In the genomic region with DNA sequence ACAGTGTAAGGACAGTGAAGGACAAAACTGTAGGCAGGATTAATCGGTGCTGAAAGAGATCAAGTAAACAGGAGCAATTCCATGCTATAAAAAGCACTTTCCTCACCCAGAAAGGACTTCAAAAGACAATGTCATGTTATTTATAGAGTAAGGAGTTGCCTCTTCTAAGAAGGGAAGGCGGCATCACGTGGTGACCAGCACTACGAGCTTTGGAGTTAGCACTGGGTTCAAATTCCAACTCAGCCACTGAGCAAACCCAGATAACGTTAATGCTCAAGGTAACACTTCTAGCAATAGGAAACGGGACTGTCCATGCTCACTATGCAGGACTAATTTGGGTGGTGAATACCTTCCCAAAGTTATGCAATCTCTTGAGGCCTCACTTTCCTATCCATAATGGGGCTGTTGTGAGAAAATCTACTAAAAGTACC, we compare ENCODE assay signal across 1 cellular context.
TF ChIP-seq lines count a peak whose summit lies in the region.

No MANE protein-coding gene starts in this region.

TF ChIP-seq in HepG2, 621 proteins besides CTCF, POLR2A, EP300 and RAD21 (continued from another document and continues in another):
- no peak for TF ChIP-seq ZNF775 (CRISPR knock-in tag; IDR thresholded peaks at IDR 0.05; ENCODE audit: borderline replicate concordance)
- TF ChIP-seq, protein P1, sequence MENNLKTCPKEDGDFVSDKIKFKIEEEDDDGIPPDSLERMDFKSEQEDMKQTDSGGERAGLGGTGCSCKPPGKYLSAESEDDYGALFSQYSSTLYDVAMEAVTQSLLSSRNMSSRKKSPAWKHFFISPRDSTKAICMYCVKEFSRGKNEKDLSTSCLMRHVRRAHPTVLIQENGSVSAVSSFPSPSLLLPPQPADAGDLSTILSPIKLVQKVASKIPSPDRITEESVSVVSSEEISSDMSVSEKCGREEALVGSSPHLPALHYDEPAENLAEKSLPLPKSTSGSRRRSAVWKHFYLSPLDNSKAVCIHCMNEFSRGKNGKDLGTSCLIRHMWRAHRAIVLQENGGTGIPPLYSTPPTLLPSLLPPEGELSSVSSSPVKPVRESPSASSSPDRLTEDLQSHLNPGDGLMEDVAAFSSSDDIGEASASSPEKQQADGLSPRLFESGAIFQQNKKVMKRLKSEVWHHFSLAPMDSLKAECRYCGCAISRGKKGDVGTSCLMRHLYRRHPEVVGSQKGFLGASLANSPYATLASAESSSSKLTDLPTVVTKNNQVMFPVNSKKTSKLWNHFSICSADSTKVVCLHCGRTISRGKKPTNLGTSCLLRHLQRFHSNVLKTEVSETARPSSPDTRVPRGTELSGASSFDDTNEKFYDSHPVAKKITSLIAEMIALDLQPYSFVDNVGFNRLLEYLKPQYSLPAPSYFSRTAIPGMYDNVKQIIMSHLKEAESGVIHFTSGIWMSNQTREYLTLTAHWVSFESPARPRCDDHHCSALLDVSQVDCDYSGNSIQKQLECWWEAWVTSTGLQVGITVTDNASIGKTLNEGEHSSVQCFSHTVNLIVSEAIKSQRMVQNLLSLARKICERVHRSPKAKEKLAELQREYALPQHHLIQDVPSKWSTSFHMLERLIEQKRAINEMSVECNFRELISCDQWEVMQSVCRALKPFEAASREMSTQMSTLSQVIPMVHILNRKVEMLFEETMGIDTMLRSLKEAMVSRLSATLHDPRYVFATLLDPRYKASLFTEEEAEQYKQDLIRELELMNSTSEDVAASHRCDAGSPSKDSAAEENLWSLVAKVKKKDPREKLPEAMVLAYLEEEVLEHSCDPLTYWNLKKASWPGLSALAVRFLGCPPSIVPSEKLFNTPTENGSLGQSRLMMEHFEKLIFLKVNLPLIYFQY (CRISPR knock-in tag; IDR thresholded peaks at IDR 0.05; ENCODE audit: borderline replicate concordance), result 0 out of 2 replicates have a peak, but pooled peaks have one; percentile 18
- peak; percentile 84 for TF ChIP-seq TBX2 (CRISPR knock-in tag; IDR thresholded peaks at IDR 0.05; ENCODE audit: borderline replicate concordance)
- TF ChIP-seq, protein P2, sequence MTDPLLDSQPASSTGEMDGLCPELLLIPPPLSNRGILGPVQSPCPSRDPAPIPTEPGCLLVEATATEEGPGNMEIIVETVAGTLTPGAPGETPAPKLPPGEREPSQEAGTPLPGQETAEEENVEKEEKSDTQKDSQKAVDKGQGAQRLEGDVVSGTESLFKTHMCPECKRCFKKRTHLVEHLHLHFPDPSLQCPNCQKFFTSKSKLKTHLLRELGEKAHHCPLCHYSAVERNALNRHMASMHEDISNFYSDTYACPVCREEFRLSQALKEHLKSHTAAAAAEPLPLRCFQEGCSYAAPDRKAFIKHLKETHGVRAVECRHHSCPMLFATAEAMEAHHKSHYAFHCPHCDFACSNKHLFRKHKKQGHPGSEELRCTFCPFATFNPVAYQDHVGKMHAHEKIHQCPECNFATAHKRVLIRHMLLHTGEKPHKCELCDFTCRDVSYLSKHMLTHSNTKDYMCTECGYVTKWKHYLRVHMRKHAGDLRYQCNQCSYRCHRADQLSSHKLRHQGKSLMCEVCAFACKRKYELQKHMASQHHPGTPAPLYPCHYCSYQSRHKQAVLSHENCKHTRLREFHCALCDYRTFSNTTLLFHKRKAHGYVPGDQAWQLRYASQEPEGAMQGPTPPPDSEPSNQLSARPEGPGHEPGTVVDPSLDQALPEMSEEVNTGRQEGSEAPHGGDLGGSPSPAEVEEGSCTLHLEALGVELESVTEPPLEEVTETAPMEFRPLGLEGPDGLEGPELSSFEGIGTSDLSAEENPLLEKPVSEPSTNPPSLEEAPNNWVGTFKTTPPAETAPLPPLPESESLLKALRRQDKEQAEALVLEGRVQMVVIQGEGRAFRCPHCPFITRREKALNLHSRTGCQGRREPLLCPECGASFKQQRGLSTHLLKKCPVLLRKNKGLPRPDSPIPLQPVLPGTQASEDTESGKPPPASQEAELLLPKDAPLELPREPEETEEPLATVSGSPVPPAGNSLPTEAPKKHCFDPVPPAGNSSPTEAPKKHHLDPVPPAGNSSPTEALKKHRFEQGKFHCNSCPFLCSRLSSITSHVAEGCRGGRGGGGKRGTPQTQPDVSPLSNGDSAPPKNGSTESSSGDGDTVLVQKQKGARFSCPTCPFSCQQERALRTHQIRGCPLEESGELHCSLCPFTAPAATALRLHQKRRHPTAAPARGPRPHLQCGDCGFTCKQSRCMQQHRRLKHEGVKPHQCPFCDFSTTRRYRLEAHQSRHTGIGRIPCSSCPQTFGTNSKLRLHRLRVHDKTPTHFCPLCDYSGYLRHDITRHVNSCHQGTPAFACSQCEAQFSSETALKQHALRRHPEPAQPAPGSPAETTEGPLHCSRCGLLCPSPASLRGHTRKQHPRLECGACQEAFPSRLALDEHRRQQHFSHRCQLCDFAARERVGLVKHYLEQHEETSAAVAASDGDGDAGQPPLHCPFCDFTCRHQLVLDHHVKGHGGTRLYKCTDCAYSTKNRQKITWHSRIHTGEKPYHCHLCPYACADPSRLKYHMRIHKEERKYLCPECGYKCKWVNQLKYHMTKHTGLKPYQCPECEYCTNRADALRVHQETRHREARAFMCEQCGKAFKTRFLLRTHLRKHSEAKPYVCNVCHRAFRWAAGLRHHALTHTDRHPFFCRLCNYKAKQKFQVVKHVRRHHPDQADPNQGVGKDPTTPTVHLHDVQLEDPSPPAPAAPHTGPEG (CRISPR knock-in tag; IDR thresholded peaks at IDR 0.05), result peak; percentile 7; the same call in 1 of the 2 replicates
- peak; percentile 25; the same call in 1 of the 2 replicates for TF ChIP-seq BHLHE40 (IDR thresholded peaks at IDR 0.05; ENCODE audit: low read length)
- TF ChIP-seq, protein P3, sequence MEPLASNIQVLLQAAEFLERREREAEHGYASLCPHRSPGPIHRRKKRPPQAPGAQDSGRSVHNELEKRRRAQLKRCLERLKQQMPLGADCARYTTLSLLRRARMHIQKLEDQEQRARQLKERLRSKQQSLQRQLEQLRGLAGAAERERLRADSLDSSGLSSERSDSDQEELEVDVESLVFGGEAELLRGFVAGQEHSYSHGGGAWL (CRISPR knock-in tag; IDR thresholded peaks at IDR 0.05), result no peak
- peak; percentile 75; the same call in 1 of the 2 replicates for TF ChIP-seq RXRB (CRISPR knock-in tag; IDR thresholded peaks at IDR 0.05; ENCODE audit: borderline replicate concordance)
- TF ChIP-seq, protein P4, sequence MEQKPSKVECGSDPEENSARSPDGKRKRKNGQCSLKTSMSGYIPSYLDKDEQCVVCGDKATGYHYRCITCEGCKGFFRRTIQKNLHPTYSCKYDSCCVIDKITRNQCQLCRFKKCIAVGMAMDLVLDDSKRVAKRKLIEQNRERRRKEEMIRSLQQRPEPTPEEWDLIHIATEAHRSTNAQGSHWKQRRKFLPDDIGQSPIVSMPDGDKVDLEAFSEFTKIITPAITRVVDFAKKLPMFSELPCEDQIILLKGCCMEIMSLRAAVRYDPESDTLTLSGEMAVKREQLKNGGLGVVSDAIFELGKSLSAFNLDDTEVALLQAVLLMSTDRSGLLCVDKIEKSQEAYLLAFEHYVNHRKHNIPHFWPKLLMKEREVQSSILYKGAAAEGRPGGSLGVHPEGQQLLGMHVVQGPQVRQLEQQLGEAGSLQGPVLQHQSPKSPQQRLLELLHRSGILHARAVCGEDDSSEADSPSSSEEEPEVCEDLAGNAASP (CRISPR knock-in tag; IDR thresholded peaks at IDR 0.05; ENCODE audit: borderline replicate concordance), result peak; percentile 76; the same call in 1 of the 2 replicates
- no peak for TF ChIP-seq ZNF883 (CRISPR knock-in tag; IDR thresholded peaks at IDR 0.05; ENCODE audit: not compliant biosample characterization)
- peak; percentile 89 for TF ChIP-seq MED1 (CRISPR knock-in tag; IDR thresholded peaks at IDR 0.05)
- TF ChIP-seq SUZ12 (IDR thresholded peaks at IDR 0.05; ENCODE audit: low read depth, low read length), result no peak
- TF ChIP-seq FOXO1 (CRISPR knock-in tag; IDR thresholded peaks at IDR 0.05), result peak; percentile 72; the same call in 1 of the 2 replicates
- 0 out of 2 replicates have a peak, but pooled peaks have one; percentile 12 for TF ChIP-seq ZNF501 (CRISPR knock-in tag; IDR thresholded peaks at IDR 0.05)
- TF ChIP-seq SAFB2 (CRISPR knock-in tag; IDR thresholded peaks at IDR 0.05; ENCODE audit: borderline replicate concordance, low read depth), result no peak
- TF ChIP-seq TAF1 (CRISPR knock-in tag; IDR thresholded peaks at IDR 0.05), result no peak; the same call in 1 of the 2 replicates
- 0 out of 2 replicates have a peak, but pooled peaks have one; percentile 47 for TF ChIP-seq TGIF2 (CRISPR knock-in tag; IDR thresholded peaks at IDR 0.05)
- TF ChIP-seq, protein P5, sequence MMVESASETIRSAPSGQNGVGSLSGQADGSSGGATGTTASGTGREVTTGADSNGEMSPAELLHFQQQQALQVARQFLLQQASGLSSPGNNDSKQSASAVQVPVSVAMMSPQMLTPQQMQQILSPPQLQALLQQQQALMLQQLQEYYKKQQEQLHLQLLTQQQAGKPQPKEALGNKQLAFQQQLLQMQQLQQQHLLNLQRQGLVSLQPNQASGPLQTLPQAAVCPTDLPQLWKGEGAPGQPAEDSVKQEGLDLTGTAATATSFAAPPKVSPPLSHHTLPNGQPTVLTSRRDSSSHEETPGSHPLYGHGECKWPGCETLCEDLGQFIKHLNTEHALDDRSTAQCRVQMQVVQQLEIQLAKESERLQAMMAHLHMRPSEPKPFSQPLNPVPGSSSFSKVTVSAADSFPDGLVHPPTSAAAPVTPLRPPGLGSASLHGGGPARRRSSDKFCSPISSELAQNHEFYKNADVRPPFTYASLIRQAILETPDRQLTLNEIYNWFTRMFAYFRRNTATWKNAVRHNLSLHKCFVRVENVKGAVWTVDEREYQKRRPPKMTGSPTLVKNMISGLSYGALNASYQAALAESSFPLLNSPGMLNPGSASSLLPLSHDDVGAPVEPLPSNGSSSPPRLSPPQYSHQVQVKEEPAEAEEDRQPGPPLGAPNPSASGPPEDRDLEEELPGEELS (CRISPR knock-in tag; IDR thresholded peaks at IDR 0.05), result peak; percentile 78
- no peak for TF ChIP-seq ZNF776 (CRISPR knock-in tag; IDR thresholded peaks at IDR 0.05)
- TF ChIP-seq, protein P6, sequence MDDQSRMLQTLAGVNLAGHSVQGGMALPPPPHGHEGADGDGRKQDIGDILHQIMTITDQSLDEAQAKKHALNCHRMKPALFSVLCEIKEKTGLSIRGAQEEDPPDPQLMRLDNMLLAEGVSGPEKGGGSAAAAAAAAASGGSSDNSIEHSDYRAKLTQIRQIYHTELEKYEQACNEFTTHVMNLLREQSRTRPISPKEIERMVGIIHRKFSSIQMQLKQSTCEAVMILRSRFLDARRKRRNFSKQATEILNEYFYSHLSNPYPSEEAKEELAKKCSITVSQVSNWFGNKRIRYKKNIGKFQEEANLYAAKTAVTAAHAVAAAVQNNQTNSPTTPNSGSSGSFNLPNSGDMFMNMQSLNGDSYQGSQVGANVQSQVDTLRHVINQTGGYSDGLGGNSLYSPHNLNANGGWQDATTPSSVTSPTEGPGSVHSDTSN (CRISPR knock-in tag; IDR thresholded peaks at IDR 0.05; ENCODE audit: borderline replicate concordance), result no peak
- 0 out of 2 replicates have a peak, but pooled peaks have one; percentile 14 for TF ChIP-seq KLF6 (CRISPR knock-in tag; IDR thresholded peaks at IDR 0.05)
- TF ChIP-seq ESRRA (CRISPR knock-in tag; IDR thresholded peaks at IDR 0.05; ENCODE audit: low read depth), result peak; percentile 81
- peak; percentile 59; the same call in 1 of the 2 replicates for TF ChIP-seq SRF (IDR thresholded peaks at IDR 0.05; ENCODE audit: low read depth, low read length)
- no peak for TF ChIP-seq PRPF4 (IDR thresholded peaks at IDR 0.05; ENCODE audit: low read depth, low read length, poor library complexity, severe bottlenecking)
- TF ChIP-seq, protein P7, sequence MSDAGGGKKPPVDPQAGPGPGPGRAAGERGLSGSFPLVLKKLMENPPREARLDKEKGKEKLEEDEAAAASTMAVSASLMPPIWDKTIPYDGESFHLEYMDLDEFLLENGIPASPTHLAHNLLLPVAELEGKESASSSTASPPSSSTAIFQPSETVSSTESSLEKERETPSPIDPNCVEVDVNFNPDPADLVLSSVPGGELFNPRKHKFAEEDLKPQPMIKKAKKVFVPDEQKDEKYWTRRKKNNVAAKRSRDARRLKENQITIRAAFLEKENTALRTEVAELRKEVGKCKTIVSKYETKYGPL (CRISPR knock-in tag; IDR thresholded peaks at IDR 0.05), result peak; percentile 94
- TF ChIP-seq ATF7-NPFF (CRISPR knock-in tag; IDR thresholded peaks at IDR 0.05; ENCODE audit: low read depth), result 0 out of 2 replicates have a peak, but pooled peaks have one; percentile 7
- TF ChIP-seq HDAC2 (CRISPR knock-in tag; IDR thresholded peaks at IDR 0.05), result peak; percentile 86
- TF ChIP-seq TCF7 (IDR thresholded peaks at IDR 0.05; ENCODE audit: low read depth), result peak; percentile 72
- no peak for TF ChIP-seq ZBTB42 (CRISPR knock-in tag; IDR thresholded peaks at IDR 0.05)
- peak; percentile 34; the same call in 1 of the 2 replicates for TF ChIP-seq SIN3A (IDR thresholded peaks at IDR 0.05; ENCODE audit: borderline replicate concordance, low read depth, low read length)
- TF ChIP-seq, protein P8, sequence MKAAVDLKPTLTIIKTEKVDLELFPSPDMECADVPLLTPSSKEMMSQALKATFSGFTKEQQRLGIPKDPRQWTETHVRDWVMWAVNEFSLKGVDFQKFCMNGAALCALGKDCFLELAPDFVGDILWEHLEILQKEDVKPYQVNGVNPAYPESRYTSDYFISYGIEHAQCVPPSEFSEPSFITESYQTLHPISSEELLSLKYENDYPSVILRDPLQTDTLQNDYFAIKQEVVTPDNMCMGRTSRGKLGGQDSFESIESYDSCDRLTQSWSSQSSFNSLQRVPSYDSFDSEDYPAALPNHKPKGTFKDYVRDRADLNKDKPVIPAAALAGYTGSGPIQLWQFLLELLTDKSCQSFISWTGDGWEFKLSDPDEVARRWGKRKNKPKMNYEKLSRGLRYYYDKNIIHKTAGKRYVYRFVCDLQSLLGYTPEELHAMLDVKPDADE (CRISPR knock-in tag; IDR thresholded peaks at IDR 0.05), result no peak
- TF ChIP-seq MAF1 (CRISPR knock-in tag; IDR thresholded peaks at IDR 0.05; ENCODE audit: borderline replicate concordance), result no peak
- peak; percentile 74; the same call in 1 of the 2 replicates for TF ChIP-seq LCORL (IDR thresholded peaks at IDR 0.05)
- TF ChIP-seq LCORL (CRISPR knock-in tag; IDR thresholded peaks at IDR 0.05), result peak; percentile 96
- TF ChIP-seq RFX3 (CRISPR knock-in tag; IDR thresholded peaks at IDR 0.05), result no peak
- TF ChIP-seq U2AF2 (IDR thresholded peaks at IDR 0.05; ENCODE audit: low read depth, low read length), result no peak
- TF ChIP-seq, protein P9, sequence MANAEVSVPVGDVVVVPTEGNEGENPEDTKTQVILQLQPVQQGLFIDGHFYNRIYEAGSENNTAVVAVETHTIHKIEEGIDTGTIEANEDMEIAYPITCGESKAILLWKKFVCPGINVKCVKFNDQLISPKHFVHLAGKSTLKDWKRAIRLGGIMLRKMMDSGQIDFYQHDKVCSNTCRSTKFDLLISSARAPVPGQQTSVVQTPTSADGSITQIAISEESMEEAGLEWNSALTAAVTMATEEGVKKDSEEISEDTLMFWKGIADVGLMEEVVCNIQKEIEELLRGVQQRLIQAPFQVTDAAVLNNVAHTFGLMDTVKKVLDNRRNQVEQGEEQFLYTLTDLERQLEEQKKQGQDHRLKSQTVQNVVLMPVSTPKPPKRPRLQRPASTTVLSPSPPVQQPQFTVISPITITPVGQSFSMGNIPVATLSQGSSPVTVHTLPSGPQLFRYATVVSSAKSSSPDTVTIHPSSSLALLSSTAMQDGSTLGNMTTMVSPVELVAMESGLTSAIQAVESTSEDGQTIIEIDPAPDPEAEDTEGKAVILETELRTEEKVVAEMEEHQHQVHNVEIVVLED (CRISPR knock-in tag; IDR thresholded peaks at IDR 0.05; ENCODE audit: borderline replicate concordance), result no peak
- TF ChIP-seq REPIN1 (CRISPR knock-in tag; IDR thresholded peaks at IDR 0.05; ENCODE audit: borderline replicate concordance, low read depth), result peak; percentile 93
- TF ChIP-seq ZNF562 (CRISPR knock-in tag; IDR thresholded peaks at IDR 0.05; ENCODE audit: borderline replicate concordance), result 0 out of 2 replicates have a peak, but pooled peaks have one; percentile 1
- TF ChIP-seq ZIK1 (CRISPR knock-in tag; IDR thresholded peaks at IDR 0.05; ENCODE audit: borderline replicate concordance, low read depth), result no peak
- peak; percentile 75; the same call in 1 of the 2 replicates for TF ChIP-seq TOPORS (CRISPR knock-in tag; IDR thresholded peaks at IDR 0.05)
- no peak for TF ChIP-seq ZKSCAN5 (CRISPR knock-in tag; IDR thresholded peaks at IDR 0.05)
- peak; percentile 61; the same call in 1 of the 2 replicates for TF ChIP-seq TBX3 (IDR thresholded peaks at IDR 0.05; ENCODE audit: borderline replicate concordance)
